Comparison of ENCODE assay signal across 8 cellular contexts in genomic region chr19:45528744-45529453, GRCh38. TPM values are rescaled to one million over a fixed set of nuclear protein-coding genes. Genes with fewer than 3 reads are reported as not detected.
DNase-seq lines count a peak whose midpoint lies in the region; ATAC-seq lines count a peak whose summit lies in the region.

No MANE protein-coding gene starts in this region.

- peaks cover 0 to 2% of the 10 kb centered on the region in 2 donors for H3K36me3 Mint-ChIP-seq in naive B cell

- in situ Hi-C loops in G401 (cut with HindIII; ENCODE audit: low sequenced_read_pairs): no loop called here

- ATAC-seq in naive B cell (ENCODE audit: low read depth in 2 of 2) (peak; percentile 32 to 33), GM21825 (IDR thresholded peaks at IDR 0.05; ENCODE audit: unreplicated experiment) (no peak), HG03457 (IDR thresholded peaks at IDR 0.05; ENCODE audit: unreplicated experiment) (no peak)

- DNase-seq in G401 (ENCODE audit: low spot score) (peak; percentile 89), NCI-H2196 treated with DMSO at 0.1 percent for 48 hours (lab: John Stamatoyannopoulos, UW; ENCODE audit: unreplicated experiment) (peak; percentile 44), ecto neural progenitor cell (ENCODE audit: low spot score) (peak; percentile 80), naive B cell (no peak), Kasumi-1 (lab: John Stamatoyannopoulos, UW) (no peak)
- DNase-seq in activated CD4-positive, alpha-beta T cell treated with anti-CD3 and anti-CD28 coated beads for 4 hours: no peak

- H3K4me1 Mint-ChIP-seq in naive B cell: peaks cover 20 to 42% (median 27%) of the 10 kb centered on the region in 3 donors

- H3K9me3 Mint-ChIP-seq in naive B cell: peaks cover 0 to 8% (median 1%) of the 10 kb centered on the region in 7 donors

- no peaks in the 10 kb centered on the region for H3K27me3 Mint-ChIP-seq in naive B cell

- H3K27ac Mint-ChIP-seq in naive B cell: peak overlapping the region in 2 of 6 donors; percentile 33 to 71

- H3K4me3 Mint-ChIP-seq in naive B cell: peak overlapping the region in 6 of 8 donors; percentile 57 to 79 (median 69)

RNA-seq across cellular contexts. Expression of gene VASP, which starts 21.6 kb away (rescaled TPM):
- total RNA-seq in G401 (2014; rRNA removed; shearing (Covaris generic)): 106 and 122 TPM in 2 replicates
- 10 to 100 TPM; 51.5 to 87.2 (median 64.3) TPM for polyA plus RNA-seq in naive B cell (ENCODE audit: low read depth in 6 of 6)

RNA-seq across cellular contexts. Expression of gene PPM1N, which starts 30.7 kb away (rescaled TPM):
- total RNA-seq in G401 (2014; rRNA removed; shearing (Covaris generic)): 3.3 and 4.2 TPM in 2 replicates
- polyA plus RNA-seq in naive B cell (ENCODE audit: low read depth in 6 of 6): 1 to 10 TPM; 1.6 to 3.4 (median 2.4) TPM

RNA-seq across cellular contexts. Expression of gene RTN2, which starts 32.1 kb away (rescaled TPM):
- 17.0 and 22.0 TPM in 2 replicates for total RNA-seq in G401 (2014; rRNA removed; shearing (Covaris generic))
- under 1 TPM in 3 of 6 donors, not detected in 3; 0.28 to 0.58 (median 0.47) TPM for polyA plus RNA-seq in naive B cell (ENCODE audit: low read depth in 6 of 6)

RNA-seq across cellular contexts. Expression of gene OPA3, which starts 55.7 kb away (rescaled TPM):
- total RNA-seq in G401 (2014; rRNA removed; shearing (Covaris generic)): 6.3 and 14.4 TPM in 2 replicates
- polyA plus RNA-seq in naive B cell (ENCODE audit: low read depth in 6 of 6): 10 to 100 TPM in 1 of 6 donors, 1 to 10 TPM in 4, not detected in 1; 5.0 to 14.4 (median 7.8) TPM

Comparison
In these comparisons a context has a peak if more than half of its experiments do, and no peak if none do; other contexts are left out.
1. DNase-seq: peak in G401 (single experiment), NCI-H2196 treated with DMSO at 0.1 percent for 48 hours (single experiment) and ecto neural progenitor cell (single experiment); none in naive B cell (single experiment), Kasumi-1 (0 of 2) and activated CD4-positive, alpha-beta T cell treated with anti-CD3 and anti-CD28 coated beads for 4 hours (0 of 2).
2. ATAC-seq: peak in naive B cell (2 of 2); none in GM21825 (single experiment) and HG03457 (single experiment).